ENCODE assay signal across 25 cellular contexts in genomic region chr3:56443372-56443771, GRCh38. TPM values are rescaled to one million over a fixed set of nuclear protein-coding genes. Genes with fewer than 3 reads are reported as not detected.
"Had no signal": no experiment of that assay in that cellular context is flagged by ENCODE, and none has a peak within 500 bp of the region (broad histone marks: within the 10 kb centered on the region; RNA-seq: fewer than 3 reads in every experiment).

No MANE protein-coding gene starts in this region.

- H3K79me2 ChIP-seq: parathyroid adenoma had no signal

- H3K4me1 ChIP-seq: left lung, parathyroid adenoma, psoas muscle, right atrium auricular region, right lobe of liver, stomach, testis, thyroid gland, transverse colon, upper lobe of left lung, vagina had no signal

- H3K27ac ChIP-seq: left lung, neural progenitor cell, neutrophil, parathyroid adenoma, psoas muscle, right atrium auricular region, right lobe of liver, stomach, testis, thyroid gland, transverse colon, upper lobe of left lung, vagina had no signal

- H3K4me3 Mint-ChIP-seq: mesothelial cell of epicardium; naive B cell; natural killer cell; nephron progenitor cell; neural progenitor cell; stimulated activated naive B cell treated with anti-CD40 and anti-IgM and Interleukin-4, amounts not matched to agents 10 μg/mL and 1 μg/mL and 100 μg/mL, for 72 hours had no signal

- H3K27me3 ChIP-seq: neural progenitor cell, neutrophil, right atrium auricular region, right lobe of liver, testis, thyroid gland, upper lobe of left lung, vagina had no signal

- H3K9me3 ChIP-seq: neutrophil, psoas muscle, right atrium auricular region, right lobe of liver, testis, thyroid gland, transverse colon, vagina had no signal

- H3K9ac ChIP-seq: neural progenitor cell, parathyroid adenoma had no signal

- H3K4me2 ChIP-seq: neural progenitor cell, smooth muscle cell had no signal

- DNase-seq: left colon; left lung; mesendoderm; naive B cell; natural killer cell; nephron progenitor cell; occipital lobe; psoas muscle; right lobe of liver; stimulated activated CD4-positive, alpha-beta T cell treated with anti-CD3 and anti-CD28 coated beads, Interleukin-2, amount 100 ng/mL, for 24 hours; stimulated activated CD4-positive, alpha-beta T cell treated with anti-CD3 and anti-CD28 coated beads, Interleukin-4, amount 100 ng/mL, for 1 hour; stimulated activated naive B cell treated with anti-CD40 and anti-IgM and Interleukin-4, amounts not matched to agents 10 μg/mL and 1 μg/mL and 100 μg/mL, for 72 hours; stimulated activated naive CD8-positive, alpha-beta T cell treated with anti-CD3 and anti-CD28 coated beads, Interleukin-15, Interleukin-2, amounts not matched to agents 100 U/mL and 50 U/mL, for 24 hours; stomach; testis; thyroid gland; transverse colon; upper lobe of left lung had no signal

- H3K27ac Mint-ChIP-seq: mesothelial cell of epicardium; naive B cell; natural killer cell; nephron progenitor cell; neural progenitor cell; stimulated activated naive B cell treated with anti-CD40 and anti-IgM and Interleukin-4, amounts not matched to agents 10 μg/mL and 1 μg/mL and 100 μg/mL, for 72 hours had no signal

- H3K36me3 Mint-ChIP-seq: natural killer cell; neural progenitor cell; stimulated activated naive B cell treated with anti-CD40 and anti-IgM and Interleukin-4, amounts not matched to agents 10 μg/mL and 1 μg/mL and 100 μg/mL, for 72 hours had no signal

- H2AFZ ChIP-seq: neural progenitor cell, parathyroid adenoma had no signal

RNA-seq across cellular contexts. Expression of gene ERC2, which starts 24.9 kb away (rescaled TPM):
- total RNA-seq: natural killer cell, right lobe of liver had no signal
